ENCODE assay signal across 17 cellular contexts in the genomic region with DNA sequence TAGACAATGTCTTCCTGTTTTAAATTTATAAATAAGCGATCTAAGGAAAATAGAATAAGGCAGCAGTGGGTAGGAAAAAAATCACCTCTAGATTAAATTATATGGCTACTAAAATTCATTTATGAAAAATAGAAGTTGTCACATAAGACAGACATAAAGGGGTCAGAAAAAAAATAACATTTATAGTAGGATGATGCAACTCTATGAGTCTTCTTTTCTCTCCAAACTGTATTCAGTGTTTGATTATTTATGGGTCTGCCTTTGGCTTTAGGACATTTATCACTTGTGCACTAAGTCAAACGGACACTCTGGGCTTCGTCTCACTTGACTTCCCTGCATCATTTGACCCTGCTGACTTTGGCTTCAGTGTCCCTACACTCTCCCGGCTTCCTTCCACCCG. TPM values are rescaled to one million over a fixed set of nuclear protein-coding genes. Genes with fewer than 3 reads are reported as not detected.
A peak's percentile ranks its signal among the peaks of the same experiment; 100 is the strongest.
DNase-seq lines count a peak whose midpoint lies in the region; ATAC-seq, FAIRE-seq and TF ChIP-seq lines count a peak whose summit lies in the region.
"Had no signal": no experiment of that assay in that cellular context is flagged by ENCODE, and none has a peak within 500 bp of the region (broad histone marks: within the 10 kb centered on the region; RNA-seq: fewer than 3 reads in every experiment).

No MANE protein-coding gene starts in this region.

- CTCF ChIA-PET in H1 (lab: Charles Lee; ENCODE audit: partially characterized antibody), result interaction anchor here (0.9 to 4.1 kb wide), 8 partner anchors 9 to 197 kb away, joined by 3 to 64 read pairs (median 16); a partner anchor contains a TSS

- no peaks in the 10 kb centered on the region for H3K36me3 Mint-ChIP-seq in activated T-helper 17 cell treated with anti-CD3 and anti-CD28 coated beads, Interleukin-2, amount 50 U/mL, for 72 hours (ENCODE audit: low read depth)
- H3K36me3 Mint-ChIP-seq in neural crest cell (ENCODE audit: low read depth), result no peaks in the 10 kb centered on the region
- H3K36me3 Mint-ChIP-seq: CD4-positive, alpha-beta memory T cell had no signal

- no peaks in the 10 kb centered on the region for H3K9me3 Mint-ChIP-seq in activated T-helper 17 cell treated with anti-CD3 and anti-CD28 coated beads, Interleukin-2, amount 50 U/mL, for 72 hours
- H3K9me3 Mint-ChIP-seq in neural crest cell, result no peaks in the 10 kb centered on the region
- H3K9me3 Mint-ChIP-seq: CD4-positive, alpha-beta memory T cell; H9 had no signal

- no peaks in the 10 kb centered on the region for H3K79me2 ChIP-seq in H1 (ENCODE audit: control insufficient read depth in 1 of 2, insufficient read depth in 2 of 2, low read length in 2 of 2)

- H2BK15ac ChIP-seq in H1 (ENCODE audit: low read length), result no peak overlapping the region

- H2BK120ac ChIP-seq in H1 (replicated peaks; ENCODE audit: low read depth, low read length), result no peak overlapping the region

- no peak overlapping the region for H3K18ac ChIP-seq in H1 (ENCODE audit: extremely low read depth, low read length)

- H3K9ac ChIP-seq in H1 (replicated peaks in 1 of 4; ENCODE audit: extremely low read depth in 1 of 4, low read depth in 3 of 4, low read length in 3 of 4), result no peak overlapping the region
- H3K9ac ChIP-seq: GM23248 had no signal

- no peak overlapping the region for H3K56ac ChIP-seq in H1 (replicated peaks; ENCODE audit: insufficient read length, low read depth, low read length)

- H4K8ac ChIP-seq in H1 (ENCODE audit: extremely low read depth, insufficient read depth, low read length), result no peak overlapping the region

- no peak overlapping the region for H3K4me3 Mint-ChIP-seq in activated T-helper 17 cell treated with anti-CD3 and anti-CD28 coated beads, Interleukin-2, amount 50 U/mL, for 72 hours
- H3K4me3 Mint-ChIP-seq in neural crest cell, result no peak overlapping the region
- H3K4me3 Mint-ChIP-seq: CD4-positive, alpha-beta memory T cell; H9 had no signal

- H2BK12ac ChIP-seq in H1 (ENCODE audit: low read depth, low read length), result no peak overlapping the region

- H3K4me3 ChIP-seq in H1 (ENCODE audit: extremely low read depth in 1 of 4, insufficient read depth in 2 of 4, low read depth in 3 of 4, low read length in 4 of 4), result no peak overlapping the region
- no peak overlapping the region for H3K4me3 ChIP-seq in suprapubic skin
- H3K4me3 ChIP-seq: GM23248 had no signal

- no peaks in the 10 kb centered on the region for H3K4me1 ChIP-seq in H1 (replicated peaks in 1 of 4; ENCODE audit: control insufficient read depth in 3 of 4, insufficient read depth in 4 of 4, low read length in 3 of 4)
- H3K4me1 ChIP-seq in suprapubic skin, result no peaks in the 10 kb centered on the region

- H2BK5ac ChIP-seq in H1 (ENCODE audit: low read depth, low read length), result no peak overlapping the region

- peaks cover 14% of the 10 kb centered on the region for H3K27me3 Mint-ChIP-seq in activated T-helper 17 cell treated with anti-CD3 and anti-CD28 coated beads, Interleukin-2, amount 50 U/mL, for 72 hours
- no peaks in the 10 kb centered on the region for H3K27me3 Mint-ChIP-seq in neural crest cell (ENCODE audit: low read depth)

- no peak for FAIRE-seq in H1 (lab: Jason Lieb, UNC)
- FAIRE-seq: GM12891 had no signal

- no peak overlapping the region for H2AFZ ChIP-seq in H1 (ENCODE audit: low read length)
- H2AFZ ChIP-seq: GM23248 had no signal

- no peaks in the 10 kb centered on the region for H3K23me2 ChIP-seq in H1 (ENCODE audit: low read depth, low read length)

- H3K4me2 ChIP-seq in H1 (ENCODE audit: insufficient read depth in 1 of 2, low read depth in 2 of 2, low read length in 2 of 2), result no peak overlapping the region

- no peaks in the 10 kb centered on the region for H3K36me3 ChIP-seq in H1 (ENCODE audit: control insufficient read depth in 2 of 4, insufficient read depth in 4 of 4, low read length in 3 of 4)
- no peaks in the 10 kb centered on the region for H3K36me3 ChIP-seq in suprapubic skin

- H3K79me1 ChIP-seq in H1 (ENCODE audit: low read depth, low read length), result no peaks in the 10 kb centered on the region

- H3K27ac Mint-ChIP-seq in activated T-helper 17 cell treated with anti-CD3 and anti-CD28 coated beads, Interleukin-2, amount 50 U/mL, for 72 hours, result peak overlapping the region; percentile 69
- peak overlapping the region; percentile 69 for H3K27ac Mint-ChIP-seq in neural crest cell (ENCODE audit: unreplicated experiment)
- H3K27ac Mint-ChIP-seq: CD4-positive, alpha-beta memory T cell had no signal

- POLR2A ChIA-PET in H1 (lab: Charles Lee; ENCODE audit: partially characterized antibody), result interaction anchor here (1.3 kb wide), 1 partner anchor 48 kb away, joined by 3 read pairs; no protein-coding TSS in a partner anchor

- no peak overlapping the region for H4K91ac ChIP-seq in H1 (replicated peaks; ENCODE audit: insufficient read length, low read length)

- H3K9me3 ChIP-seq in H1 (ENCODE audit: insufficient read depth in 2 of 2, low read depth in 1 of 2, low read length in 1 of 2) (no peaks in the 10 kb centered on the region), suprapubic skin (no peaks in the 10 kb centered on the region)

- no peak overlapping the region for H3K14ac ChIP-seq in H1 (ENCODE audit: insufficient read length)

- TF ChIP-seq EP300 in H1 (IDR thresholded peaks at IDR 0.05; ENCODE audit: borderline replicate concordance in 1 of 2, low read depth in 2 of 2, low read length in 2 of 2) (no peak), suprapubic skin (IDR thresholded peaks at IDR 0.05) (no peak)

- H3K23ac ChIP-seq in H1 (ENCODE audit: insufficient read length), result no peak overlapping the region

- H3K27ac ChIP-seq in H1 (ENCODE audit: low read depth, low read length), result no peak overlapping the region
- no peak overlapping the region for H3K27ac ChIP-seq in suprapubic skin
- H3K27ac ChIP-seq: GM23248 had no signal

- no peaks in the 10 kb centered on the region for H4K20me1 ChIP-seq in H1 (replicated peaks in 1 of 2; ENCODE audit: control insufficient read depth in 1 of 2, insufficient read depth in 2 of 2, low read length in 2 of 2)

- DNase-seq in H1 (ENCODE audit: low read depth in 1 of 2, low spot score in 2 of 2) (no peak), neural crest cell (ENCODE audit: low read depth, low spot score) (no peak), occipital lobe (lab: John Stamatoyannopoulos, UW) (no peak), suprapubic skin (ENCODE audit: low spot score in 2 of 2) (no peak)
- DNase-seq: C1 segment of cervical spinal cord; Calu3; CD4-positive, alpha-beta memory T cell; COR-L47; DMS53; DMS79 treated with DMSO at 0.1 percent for 48 hours; GF-D8; GM23248; H9 had no signal

- H3K27me3 ChIP-seq in H1 (replicated peaks in 1 of 4; ENCODE audit: control insufficient read depth in 3 of 4, extremely low read depth in 1 of 4, insufficient read depth in 3 of 4, low read length in 3 of 4) (no peaks in the 10 kb centered on the region), suprapubic skin (no peaks in the 10 kb centered on the region)

- 91% methylated on average over 5 of the region's 5 CpGs; no CpG with 5 or more reads in 1 of the 2 experiments for WGBS in H1 (ENCODE audit: extremely low coverage in 1 of 2, insufficient coverage in 1 of 2, insufficient read length in 1 of 2, insufficient replicate concordance in 2 of 2, low coverage in 1 of 2, low lambda C conversion rate in 2 of 2, missing lambda C conversion rate in 1 of 2), 2 experiments
- WGBS in suprapubic skin, result 87% methylated on average over 5 of the region's 5 CpGs

- TF ChIP-seq CTCF in H1 (IDR thresholded peaks at IDR 0.05; ENCODE audit: control extremely low read depth in 1 of 3, insufficient read depth in 1 of 3, low read depth in 1 of 3, low read length in 3 of 3) (no peak), neural crest cell (conservative IDR thresholded peaks at IDR 0.05) (no peak), suprapubic skin (IDR thresholded peaks at IDR 0.05) (no peak)

- no peaks in the 10 kb centered on the region for H3K4me1 Mint-ChIP-seq in activated T-helper 17 cell treated with anti-CD3 and anti-CD28 coated beads, Interleukin-2, amount 50 U/mL, for 72 hours
- H3K4me1 Mint-ChIP-seq in neural crest cell, result peaks cover 5% of the 10 kb centered on the region
- H3K4me1 Mint-ChIP-seq: CD4-positive, alpha-beta memory T cell had no signal

- no peak for ATAC-seq in activated T-helper 17 cell treated with anti-CD3 and anti-CD28 coated beads, Interleukin-2, amount 50 U/mL, for 72 hours (replicated peaks)
- no peak for ATAC-seq in HG02970 (IDR thresholded peaks at IDR 0.05; ENCODE audit: low FRiP score, unreplicated experiment)
- ATAC-seq: HCT116 had no signal

- no peak for TF ChIP-seq POLR2A in H1 (IDR thresholded peaks at IDR 0.05; ENCODE audit: control extremely low read depth in 1 of 2, low read depth in 2 of 2, low read length in 2 of 2)
- TF ChIP-seq POLR2A in suprapubic skin (IDR thresholded peaks at IDR 0.05), result no peak

- H2AK5ac ChIP-seq in H1 (ENCODE audit: low read depth, low read length), result no peak overlapping the region

- H4K5ac ChIP-seq in H1 (ENCODE audit: insufficient read length, low read depth, low read length), result no peak overlapping the region

- no peak overlapping the region for H3K4ac ChIP-seq in H1 (replicated peaks; ENCODE audit: insufficient read length, low read depth, low read length)

- H2BK20ac ChIP-seq in H1 (ENCODE audit: low read length), result no peak overlapping the region

- TF ChIP-seq RAD21 in H1 (IDR thresholded peaks at IDR 0.05 in 1 of 2, conservative IDR thresholded peaks at IDR 0.05 in 1 of 2; ENCODE audit: low read depth in 2 of 2, low read length in 2 of 2), result no peak

TF ChIP-seq in H1, 55 proteins besides CTCF, POLR2A, EP300 and RAD21:
- 0 out of 2 replicates have a peak, but pooled peaks have one; percentile 24 for TF ChIP-seq CEBPB (IDR thresholded peaks at IDR 0.05; ENCODE audit: low read depth, low read length)
- TF ChIP-seq TAF7 (optimal IDR thresholded peaks at IDR 0.05; ENCODE audit: borderline replicate concordance, low read depth, low read length), result no peak
TF ChIP-seq in H1: peak in this region for 1.

RNA-seq across cellular contexts. Expression of a gene that starts 47.1 kb away (rescaled TPM):
- 10 to 100 TPM; 27.1 to 32.6 TPM for total RNA-seq in activated T-helper 17 cell treated with anti-CD3 and anti-CD28 coated beads, Interleukin-2, amount 50 U/mL, for 72 hours
- total RNA-seq in H1 (2021; fragmentation: NEBNext Ultra II Directional; extraction: Animal tissue kit (Norgen Biotek cat#: 25700)), result 105 and 110 TPM in 2 replicates
- polyA plus RNA-seq in H1 (2011; rRNA removed), result 36.1 and 54.0 TPM in 2 replicates
- 48.2 TPM for polyA plus RNA-seq in H1 (2011; cell fraction: cytosol; rRNA removed)
- 38.4 TPM for polyA plus RNA-seq in H1 (2011; cell fraction: nucleus; rRNA removed)
- 43.5 to 72.3 TPM (median 47.2 TPM) in 4 replicates for polyA plus RNA-seq in H1 (2012, experiment 1 of 2)
- polyA plus RNA-seq in H1 (2012, experiment 2 of 2), result 13.5 TPM
- polyA plus RNA-seq in H1 (2013, experiment 1 of 2), result 41.5 TPM
- polyA plus RNA-seq in H1 (2013, experiment 2 of 2), result 43.0 TPM
- polyA minus RNA-seq in H1 (2011; rRNA and poly(A)+ RNA removed), result 92.4 and 110 TPM in 2 replicates
- 57.2 TPM for polyA minus RNA-seq in H1 (2011; cell fraction: cytosol; rRNA and poly(A)+ RNA removed)
- 71.3 TPM for polyA minus RNA-seq in H1 (2011; cell fraction: nucleus; rRNA and poly(A)+ RNA removed)
- total RNA-seq in neural crest cell, result 46.5 and 49.2 TPM in 2 replicates
- 38.8 TPM for total RNA-seq in occipital lobe
- 10 to 100 TPM; 24.0 to 31.6 (median 30.2) TPM for total RNA-seq in suprapubic skin
